ENCODE assay signal across 25 cellular contexts in genomic region chr19:47068246-47068645, GRCh38. TPM values are rescaled to one million over a fixed set of nuclear protein-coding genes. Genes with fewer than 3 reads are reported as not detected.
"Had no signal": no experiment of that assay in that cellular context is flagged by ENCODE, and none has a peak within 500 bp of the region (broad histone marks: within the 10 kb centered on the region; RNA-seq: fewer than 3 reads in every experiment).

No MANE protein-coding gene starts in this region.

- H3K9me3 Mint-ChIP-seq: mesothelial cell of epicardium; naive B cell; natural killer cell; nephron progenitor cell; neural progenitor cell; stimulated activated naive CD8-positive, alpha-beta T cell treated with anti-CD3 and anti-CD28 coated beads, Interleukin-15, amount 100 ng/mL, for 72 hours; type B pancreatic cell had no signal

- H3K4me3 Mint-ChIP-seq: mesothelial cell of epicardium, naive B cell, natural killer cell, nephron progenitor cell, neural progenitor cell, type B pancreatic cell had no signal

- H3K9me3 ChIP-seq: heart left ventricle, left lung, pancreas, prostate gland, tibial nerve, uterus had no signal

- H2AFZ ChIP-seq: neural progenitor cell had no signal

- H3K27me3 Mint-ChIP-seq: naive B cell; stimulated activated naive CD8-positive, alpha-beta T cell treated with anti-CD3 and anti-CD28 coated beads, Interleukin-15, amount 100 ng/mL, for 72 hours; type B pancreatic cell had no signal

- ATAC-seq: left lung; natural killer cell; right cardiac atrium; stimulated activated naive CD8-positive, alpha-beta T cell treated with anti-CD3 and anti-CD28 coated beads, Interleukin-15, amount 100 ng/mL, for 72 hours had no signal

- H3K4me1 Mint-ChIP-seq: mesothelial cell of epicardium, neural progenitor cell had no signal

- H3K36me3 ChIP-seq: neural progenitor cell, uterus had no signal

- H3K36me3 Mint-ChIP-seq: natural killer cell had no signal

- H3K4me3 ChIP-seq: heart left ventricle, left lung, lung, neural progenitor cell, pancreas, prostate gland, skin epidermis, tibial nerve, uterus had no signal

- H3K4me2 ChIP-seq: neural progenitor cell had no signal

- H3K27ac ChIP-seq: heart left ventricle, left lung, neural progenitor cell, pancreas, prostate gland, skin epidermis, uterus had no signal

- H3K27me3 ChIP-seq: heart left ventricle, left lung, neural progenitor cell, pancreas, tibial nerve, uterus had no signal

- H3K27ac Mint-ChIP-seq: mesothelial cell of epicardium, nephron progenitor cell, neural progenitor cell, type B pancreatic cell had no signal

- H3K4me1 ChIP-seq: heart left ventricle, left lung, neural progenitor cell, pancreas, prostate gland, uterus had no signal

- DNase-seq: heart left ventricle; mesendoderm; naive B cell; natural killer cell; nephron progenitor cell; retina; stimulated activated CD4-positive, alpha-beta T cell treated with anti-CD3 and anti-CD28 coated beads, Interleukin-12 subunit alpha, Interleukin-12 subunit beta, amount 100 ng/mL, for 4 hours; stimulated activated CD4-positive, alpha-beta T cell treated with anti-CD3 and anti-CD28 coated beads, Interleukin-15, amount 100 ng/mL, for 24 hours; stimulated activated CD4-positive, alpha-beta T cell treated with anti-CD3 and anti-CD28 coated beads, Interleukin-2, amount 100 ng/mL, for 24 hours; stimulated activated CD4-positive, alpha-beta T cell treated with anti-CD3 and anti-CD28 coated beads, Interleukin-4, amount 100 ng/mL, for 1 hour; stimulated activated naive CD4-positive, alpha-beta T cell treated with Interleukin-2 at 50 U/mL for 16 hours; stimulated activated naive CD8-positive, alpha-beta T cell treated with anti-CD3 and anti-CD28 coated beads, Interleukin-15, amount 100 ng/mL, for 72 hours; substantia nigra; uterus had no signal

- H3K9ac ChIP-seq: neural progenitor cell had no signal

RNA-seq across cellular contexts. Expression of gene NPAS1, which starts 48.6 kb away (rescaled TPM):
- total RNA-seq: ureter, uterus had no signal
